Comparison of ENCODE assay signal across 17 cellular contexts in genomic region chr5:126004636-126005035, GRCh38.
DNase-seq lines count a peak whose midpoint lies in the region.
"Had no signal": no experiment of that assay in that cellular context is flagged by ENCODE, and none has a peak within 500 bp of the region (broad histone marks: within the 10 kb centered on the region; RNA-seq: fewer than 3 reads in every experiment).

No MANE protein-coding gene starts in this region.

- no peak overlapping the region for H2AK5ac ChIP-seq in mesendoderm (ENCODE audit: low read length)

- no peak overlapping the region for H2BK15ac ChIP-seq in mesendoderm (replicated peaks; ENCODE audit: low read depth)

- no peak overlapping the region for H3K9ac ChIP-seq in adipocyte (ENCODE audit: low read length)
- H3K9ac ChIP-seq in mesendoderm (ENCODE audit: low read length), result no peak overlapping the region

- H3K79me2 ChIP-seq in mesendoderm (ENCODE audit: control insufficient read depth, insufficient read depth, low read length), result no peaks in the 10 kb centered on the region

- DNase-seq in DMS 273 (lab: John Stamatoyannopoulos, UW; ENCODE audit: unreplicated experiment) (peak; percentile 24), MG63 (peak; percentile 54), adipocyte (ENCODE audit: low read depth) (no peak), mesendoderm (peak; percentile 26), AG08396 (ENCODE audit: low spot score) (no peak), RPMI8226 (no peak), HAP-1 (ENCODE audit: low spot score in 2 of 2) (no peak)
- DNase-seq: activated CD4-positive, alpha-beta T cell treated with anti-CD3 and anti-CD28 coated beads, Interleukin-2, amount 50 U/mL, for 48 hours; activated CD8-positive, alpha-beta memory T cell treated with anti-CD3 and anti-CD28 coated beads, Interleukin-2, amount 50 U/mL, for 48 hours; AML-193; CD8-positive, alpha-beta memory T cell; cerebellar nuclear complex; NK-92 treated with Interleukin-12 subunit alpha and Interleukin-12 subunit beta, amount 100 ng/mL, for 24 hours; stimulated activated naive CD8-positive, alpha-beta T cell treated with anti-CD3 and anti-CD28 coated beads, Interleukin-15, amount 100 ng/mL, for 72 hours; T-helper 17 cell had no signal

- no peak overlapping the region for H3K4me2 ChIP-seq in mesendoderm (ENCODE audit: low read length)

- H3K9me3 ChIP-seq in MG63 (no peaks in the 10 kb centered on the region), adipocyte (ENCODE audit: control insufficient read depth, low read length) (no peaks in the 10 kb centered on the region), HAP-1 (no peaks in the 10 kb centered on the region)
- H3K9me3 ChIP-seq: SJCRH30, tibial nerve had no signal

- H2BK5ac ChIP-seq in mesendoderm (ENCODE audit: low read length), result no peak overlapping the region

- no peak overlapping the region for H3K18ac ChIP-seq in mesendoderm (ENCODE audit: low read length)

- in situ Hi-C loops in HAP-1 (cut with MboI; ENCODE audit: low sequenced_read_pairs), result no loop called here

- H4K5ac ChIP-seq in mesendoderm (ENCODE audit: low read length), result no peak overlapping the region

- H3K27ac ChIP-seq in mesendoderm (ENCODE audit: low read depth, low read length), result no peak overlapping the region
- H3K27ac ChIP-seq: SJCRH30, tibial nerve had no signal

- H4K8ac ChIP-seq in mesendoderm (ENCODE audit: low read depth, low read length), result no peak overlapping the region

- H3K4me3 ChIP-seq in MG63 (no peak overlapping the region), adipocyte (ENCODE audit: low read length) (peak overlapping the region; percentile 32), mesendoderm (ENCODE audit: low read length) (no peak overlapping the region), HAP-1 (no peak overlapping the region)
- H3K4me3 ChIP-seq: SJCRH30, tibial nerve had no signal

- H3K36me3 ChIP-seq in MG63 (no peaks in the 10 kb centered on the region), adipocyte (ENCODE audit: control insufficient read depth, insufficient read depth, low read length, severe bottlenecking) (no peaks in the 10 kb centered on the region), mesendoderm (ENCODE audit: control insufficient read depth, insufficient read depth, low read length) (no peaks in the 10 kb centered on the region), HAP-1 (replicated peaks) (no peaks in the 10 kb centered on the region)
- H3K36me3 ChIP-seq: SJCRH30, tibial nerve had no signal

- H3K4me1 ChIP-seq in adipocyte (ENCODE audit: control insufficient read depth, insufficient read depth, low read length), result peaks cover 40% of the 10 kb centered on the region
- H3K4me1 ChIP-seq in mesendoderm (ENCODE audit: control insufficient read depth, low read depth, low read length), result peaks cover 3% of the 10 kb centered on the region
- no peaks in the 10 kb centered on the region for H3K4me1 ChIP-seq in HAP-1

- H3K23ac ChIP-seq in mesendoderm (ENCODE audit: low read length), result no peak overlapping the region

- H2BK120ac ChIP-seq in mesendoderm (ENCODE audit: low read depth, low read length), result no peak overlapping the region

- no CpG with 5 or more reads among the region's 2 CpGs for WGBS in mesendoderm (ENCODE audit: extremely low coverage, insufficient coverage, low lambda C conversion rate)

- no peak overlapping the region for H3K4ac ChIP-seq in mesendoderm (ENCODE audit: low read depth, low read length)

- H3K79me1 ChIP-seq in mesendoderm (ENCODE audit: low read length), result no peaks in the 10 kb centered on the region

- no peak overlapping the region for H3K56ac ChIP-seq in mesendoderm (ENCODE audit: low read length)

- H3K27me3 ChIP-seq in MG63, result no peaks in the 10 kb centered on the region
- no peaks in the 10 kb centered on the region for H3K27me3 ChIP-seq in adipocyte (replicated peaks; ENCODE audit: control insufficient read depth, insufficient read depth, low read length)
- H3K27me3 ChIP-seq in mesendoderm (ENCODE audit: insufficient read depth, low read length, poor library complexity), result no peaks in the 10 kb centered on the region
- H3K27me3 ChIP-seq in HAP-1 (ENCODE audit: low read depth), result no peaks in the 10 kb centered on the region
- H3K27me3 ChIP-seq: SJCRH30, tibial nerve had no signal

Comparison
In these comparisons a context has a peak if more than half of its experiments do, and no peak if none do; other contexts are left out.
1. DNase-seq: peak in DMS 273 (single experiment), MG63 (single experiment) and mesendoderm (single experiment); none in adipocyte (single experiment), AG08396 (single experiment), RPMI8226 (single experiment) and HAP-1 (0 of 2).